ENCODE assay signal across 21 cellular contexts in the genomic region with DNA sequence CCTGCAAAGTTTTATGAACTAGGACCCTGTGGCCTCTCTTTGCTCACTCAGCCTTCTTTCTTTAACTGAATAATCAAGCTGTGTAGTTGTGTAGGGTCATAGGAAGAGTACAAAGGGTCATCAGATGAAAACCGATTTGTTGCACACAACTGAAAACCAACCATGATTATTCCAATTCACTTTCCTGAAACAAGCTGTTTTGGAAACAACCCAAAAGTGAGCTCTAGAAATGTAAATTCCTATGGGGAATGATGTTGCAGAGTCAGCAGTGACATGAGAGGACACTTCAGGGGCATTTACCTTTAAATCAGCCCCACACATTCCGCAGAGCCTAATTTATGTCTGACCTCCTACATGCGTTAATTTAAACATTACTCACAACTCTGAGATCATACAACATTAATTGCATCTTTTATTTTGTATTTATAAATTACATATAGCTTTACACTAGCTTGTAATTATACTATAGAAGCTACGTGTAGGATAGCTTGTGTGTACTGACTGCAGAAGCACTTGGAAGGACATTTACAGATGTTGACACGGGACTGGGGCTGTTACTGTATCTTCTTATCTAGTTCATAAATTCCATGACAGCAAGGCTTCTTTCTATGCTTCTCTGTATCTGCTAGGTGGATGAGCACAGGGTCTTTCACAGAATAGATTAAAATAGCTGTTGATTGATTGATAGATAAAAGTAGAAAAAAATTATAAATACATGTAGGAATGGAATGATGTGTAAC.
DNase-seq lines count a peak whose midpoint lies in the region; ATAC-seq and TF ChIP-seq lines count a peak whose summit lies in the region.
"Had no signal": no experiment of that assay in that cellular context is flagged by ENCODE, and none has a peak within 500 bp of the region (broad histone marks: within the 10 kb centered on the region; RNA-seq: fewer than 3 reads in every experiment).

No MANE protein-coding gene starts in this region.

- H3K4me3 ChIP-seq in RWPE2 (ENCODE audit: severe bottlenecking) (no peak overlapping the region), trophoblast cell (ENCODE audit: low read depth, low read length) (no peak overlapping the region)
- H3K4me3 ChIP-seq: coronary artery, left lung, ovary, sigmoid colon, testis had no signal

- H4K91ac ChIP-seq in trophoblast cell (ENCODE audit: low read depth, low read length) = no peak overlapping the region

- no peak for DNase-seq in activated CD4-positive, CD25-positive, alpha-beta regulatory T cell treated with anti-CD3 and anti-CD28 coated beads, Interleukin-2, amount 50 U/mL, for 72 hours
- no peak for DNase-seq in RWPE2 (ENCODE audit: low spot score)
- DNase-seq in chondrocyte (ENCODE audit: low spot score) = no peak
- DNase-seq in trophoblast cell = no peak
- DNase-seq in NCI-H2107 (lab: John Stamatoyannopoulos, UW) = no peak
- no peak for DNase-seq in RPMI8226
- DNase-seq in inferior parietal cortex (ENCODE audit: extremely low spot score) = no peak
- DNase-seq: activated naive CD4-positive, alpha-beta T cell; foreskin melanocyte; KG1; left lung; NCI-H2029; ovary; SIG-M5; sigmoid colon; T-helper 17 cell; testis had no signal

- H4K12ac ChIP-seq in trophoblast cell (ENCODE audit: low read depth, low read length) = no peak overlapping the region

- H3K4me1 Mint-ChIP-seq in chondrocyte (ENCODE audit: low read depth) = peaks cover 23% of the 10 kb centered on the region
- H3K4me1 Mint-ChIP-seq: WTC11 had no signal

- no CpG with 5 or more reads among the region's 5 CpGs for WGBS in trophoblast cell (ENCODE audit: extremely low coverage, insufficient coverage, insufficient read length)

- no peak overlapping the region for H3K23ac ChIP-seq in trophoblast cell (ENCODE audit: low read length)

- H4K8ac ChIP-seq in trophoblast cell (ENCODE audit: low read depth, low read length) = no peak overlapping the region

- H3K9me3 Mint-ChIP-seq in chondrocyte (ENCODE audit: low read depth) = peaks cover 4% of the 10 kb centered on the region
- H3K9me3 Mint-ChIP-seq: WTC11 had no signal

- H2BK5ac ChIP-seq in trophoblast cell (ENCODE audit: low read depth, low read length, poor library complexity) = no peak overlapping the region

- no peaks in the 10 kb centered on the region for H3K36me3 Mint-ChIP-seq in chondrocyte (ENCODE audit: low read depth)
- H3K36me3 Mint-ChIP-seq: WTC11 had no signal

- no peak overlapping the region for H3K4ac ChIP-seq in trophoblast cell (ENCODE audit: low read depth, low read length)

- no peak overlapping the region for H3K18ac ChIP-seq in trophoblast cell (ENCODE audit: low read length)

- no peaks in the 10 kb centered on the region for H3K27me3 Mint-ChIP-seq in chondrocyte (ENCODE audit: low read depth)

- no peak overlapping the region for H3K4me2 ChIP-seq in trophoblast cell (ENCODE audit: low read length)

- H3K79me1 ChIP-seq in trophoblast cell (ENCODE audit: low read length) = no peaks in the 10 kb centered on the region

- H3K27ac Mint-ChIP-seq in chondrocyte (ENCODE audit: unreplicated experiment) = peak overlapping the region; percentile 22
- H3K27ac Mint-ChIP-seq: T-helper 17 cell, WTC11 had no signal

- no peak overlapping the region for H3K4me3 Mint-ChIP-seq in chondrocyte (ENCODE audit: unreplicated experiment)
- H3K4me3 Mint-ChIP-seq: T-helper 17 cell, WTC11 had no signal

- H3K36me3 ChIP-seq in RWPE2 (ENCODE audit: low read depth) (no peaks in the 10 kb centered on the region), trophoblast cell (ENCODE audit: control insufficient read depth in 1 of 2, insufficient read depth in 2 of 2, low read length in 2 of 2) (no peaks in the 10 kb centered on the region)
- H3K36me3 ChIP-seq: left lung, ovary, sigmoid colon had no signal

- H2BK120ac ChIP-seq in trophoblast cell (ENCODE audit: insufficient read depth, low read length, poor library complexity) = no peak overlapping the region

- no peak overlapping the region for H2BK12ac ChIP-seq in trophoblast cell (ENCODE audit: low read length)

- H3K27me3 ChIP-seq in RWPE2 (ENCODE audit: insufficient read depth, poor library complexity, severe bottlenecking) (no peaks in the 10 kb centered on the region), trophoblast cell (ENCODE audit: insufficient read depth, low read length) (no peaks in the 10 kb centered on the region)
- H3K27me3 ChIP-seq: left lung, ovary, sigmoid colon, testis had no signal

- H3K9ac ChIP-seq in trophoblast cell (ENCODE audit: low read length) = no peak overlapping the region

- no peaks in the 10 kb centered on the region for H3K9me3 ChIP-seq in RWPE2 (ENCODE audit: severe bottlenecking)
- no peaks in the 10 kb centered on the region for H3K9me3 ChIP-seq in trophoblast cell (ENCODE audit: insufficient read depth, low read depth, low read length)
- H3K9me3 ChIP-seq: left lung, ovary, sigmoid colon, testis had no signal

- H2AK5ac ChIP-seq in trophoblast cell (ENCODE audit: low read length) = no peak overlapping the region

- H2AFZ ChIP-seq in trophoblast cell (ENCODE audit: insufficient read depth, low read length, poor library complexity) = no peak overlapping the region

- TF ChIP-seq CTCF in RWPE2 (IDR thresholded peaks at IDR 0.05; ENCODE audit: poor library complexity, severe bottlenecking) (no peak), chondrocyte (IDR thresholded peaks at IDR 0.05) (no peak)

- H3K14ac ChIP-seq in trophoblast cell (ENCODE audit: low read length) = no peak overlapping the region

- H3K27ac ChIP-seq in RWPE2 (ENCODE audit: poor library complexity, severe bottlenecking) (peak overlapping the region; percentile 97), trophoblast cell (ENCODE audit: low read depth, low read length) (peak overlapping the region; percentile 48)
- H3K27ac ChIP-seq: 22Rv1, coronary artery, left lung, ovary, sigmoid colon, testis had no signal

- peak; percentile 70 to 71 for ATAC-seq in activated CD4-positive, CD25-positive, alpha-beta regulatory T cell treated with anti-CD3 and anti-CD28 coated beads, Interleukin-2, amount 50 U/mL, for 24 hours
- peak; percentile 6; the same call in 2 of the 3 replicates for ATAC-seq in RWPE2 (ENCODE audit: low read depth)
- ATAC-seq: left lung, T-helper 17 cell, WTC11 had no signal

- H3K79me2 ChIP-seq in trophoblast cell (ENCODE audit: control insufficient read depth, insufficient read depth, low read length, poor library complexity) = no peaks in the 10 kb centered on the region

- H3K4me1 ChIP-seq in RWPE2 (ENCODE audit: insufficient read depth, poor library complexity, severe bottlenecking) (peaks cover 27% of the 10 kb centered on the region), trophoblast cell (ENCODE audit: control insufficient read depth in 1 of 2, insufficient read depth in 2 of 2, low read length in 2 of 2) (peaks cover 0 to 5% of the 10 kb centered on the region in 2 experiments)
- H3K4me1 ChIP-seq: left lung, testis had no signal
